Comparison of ENCODE assay signal across 23 cellular contexts in the genomic region with DNA sequence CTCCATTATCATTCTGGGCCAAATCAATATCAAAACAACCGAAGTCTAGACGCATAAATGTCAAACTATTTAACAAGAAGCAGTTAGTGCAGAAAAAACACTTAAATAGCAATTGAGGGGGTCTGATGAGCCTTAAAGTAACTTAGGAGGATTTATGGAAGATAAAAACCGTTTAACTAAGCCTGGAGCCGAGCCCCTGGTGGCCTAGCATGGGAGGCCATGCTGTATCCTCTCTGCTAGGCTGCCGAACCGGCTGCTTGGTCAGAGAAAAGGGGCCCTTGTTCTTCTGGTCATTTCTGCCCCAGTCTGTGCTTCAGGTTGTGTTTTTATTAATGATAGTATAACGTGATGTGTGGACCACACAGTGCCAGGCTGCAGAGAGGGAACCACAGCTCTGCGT.
A peak's percentile ranks its signal among the peaks of the same experiment; 100 is the strongest.
DNase-seq lines count a peak whose midpoint lies in the region; ATAC-seq and TF ChIP-seq lines count a peak whose summit lies in the region.
"Had no signal": no experiment of that assay in that cellular context is flagged by ENCODE, and none has a peak within 500 bp of the region (broad histone marks: within the 10 kb centered on the region; RNA-seq: fewer than 3 reads in every experiment).

No MANE protein-coding gene starts in this region.

- no peak overlapping the region for H2AFZ ChIP-seq in HCT116 (ENCODE audit: low read depth, low read length, poor library complexity, severe bottlenecking)

- no peaks in the 10 kb centered on the region for H3K36me3 Mint-ChIP-seq in CD14-positive monocyte
- H3K36me3 Mint-ChIP-seq in endothelial cell (ENCODE audit: low read depth, unreplicated experiment), result no peaks in the 10 kb centered on the region
- peaks cover 3% of the 10 kb centered on the region for H3K36me3 Mint-ChIP-seq in effector memory CD8-positive, alpha-beta T cell (ENCODE audit: insufficient read depth)

- no peak overlapping the region for H3K4me3 Mint-ChIP-seq in CD14-positive monocyte
- no peak overlapping the region for H3K4me3 Mint-ChIP-seq in endothelial cell (ENCODE audit: unreplicated experiment)
- no peak overlapping the region for H3K4me3 Mint-ChIP-seq in effector memory CD8-positive, alpha-beta T cell
- H3K4me3 Mint-ChIP-seq: CD4-positive, alpha-beta T cell; HFFc6 had no signal

- H4K20me1 ChIP-seq in HCT116 (ENCODE audit: insufficient read depth), result no peaks in the 10 kb centered on the region

- H3K9me2 ChIP-seq in HCT116 (ENCODE audit: insufficient read depth), result no peaks in the 10 kb centered on the region

- RAD21 ChIA-PET in HCT116 (lab: Charles Lee; ENCODE audit: low non-redundant PET in 1 of 2, low total read pairs in 2 of 2, uncharacterized antibody in 2 of 2, unreplicated experiment in 2 of 2), result no interaction called here

- intact Hi-C loops in CD14-positive monocyte (cut with micrococcal nuclease) (no loop called here), HCT116 (cut with micrococcal nuclease) (no loop called here), upper lobe of right lung (cut with DNase I) (no loop called here)

- H3K4me3 ChIP-seq in HCT116 (replicated peaks in 1 of 2; ENCODE audit: low read depth in 1 of 2, low read length in 2 of 2) (no peak overlapping the region), upper lobe of right lung (no peak overlapping the region)
- H3K4me3 ChIP-seq: GM12878, Peyer's patch had no signal

- H3K27ac Mint-ChIP-seq in CD14-positive monocyte (no peak overlapping the region), endothelial cell (ENCODE audit: unreplicated experiment) (no peak overlapping the region)
- H3K27ac Mint-ChIP-seq in effector memory CD8-positive, alpha-beta T cell, result no peak overlapping the region
- H3K27ac Mint-ChIP-seq: CD4-positive, alpha-beta T cell; HFFc6 had no signal

- TF ChIP-seq POLR2A in HCT116 (IDR thresholded peaks at IDR 0.05; ENCODE audit: borderline replicate concordance, extremely low read depth, insufficient read depth, insufficient read length) (no peak), GM18505 (IDR thresholded peaks at IDR 0.05; ENCODE audit: borderline replicate concordance, extremely low read depth, insufficient read depth, insufficient read length) (no peak)

- TF ChIP-seq CTCF in CD14-positive monocyte (IDR thresholded peaks at IDR 0.05) (no peak), HCT116 (IDR thresholded peaks at IDR 0.05 in 2 of 3, conservative IDR thresholded peaks at IDR 0.05 in 1 of 3; ENCODE audit: borderline replicate concordance in 1 of 3, insufficient read depth in 1 of 3, low read depth in 2 of 3, low read length in 2 of 3) (peak in 1 of 3 experiments; percentile 16; a peak in 2 of 6 replicates), endothelial cell (IDR thresholded peaks at IDR 0.05; ENCODE audit: unreplicated experiment) (peak; percentile 13), upper lobe of right lung (IDR thresholded peaks at IDR 0.05) (no peak)

- CTCF ChIA-PET in HCT116 (lab: Charles Lee), result no interaction called here

- peaks cover 0 to 8% of the 10 kb centered on the region in 2 experiments; a peak in 1 of 4 replicates for H3K4me1 ChIP-seq in HCT116 (ENCODE audit: control insufficient read depth in 1 of 2, insufficient read depth in 2 of 2, low read length in 2 of 2)
- no peaks in the 10 kb centered on the region for H3K4me1 ChIP-seq in upper lobe of right lung
- H3K4me1 ChIP-seq: Peyer's patch had no signal

- peaks cover 4 to 11% (median 5%) of the 10 kb centered on the region in 3 donors for H3K27me3 Mint-ChIP-seq in CD14-positive monocyte (ENCODE audit: low read depth in 3 of 3)
- no peaks in the 10 kb centered on the region for H3K27me3 Mint-ChIP-seq in endothelial cell (ENCODE audit: unreplicated experiment)
- peaks cover 25 to 53% of the 10 kb centered on the region in 2 donors for H3K27me3 Mint-ChIP-seq in effector memory CD8-positive, alpha-beta T cell

- no peak for TF ChIP-seq RAD21 in HCT116 (IDR thresholded peaks at IDR 0.05; ENCODE audit: low read depth)

- H3K27ac ChIP-seq in HCT116 (ENCODE audit: low read depth, low read length) (no peak overlapping the region), upper lobe of right lung (no peak overlapping the region)
- H3K27ac ChIP-seq: HL-60, Peyer's patch had no signal

- H3K9ac ChIP-seq in HCT116 (ENCODE audit: low read length), result no peak overlapping the region

- H3K36me3 ChIP-seq in HCT116 (ENCODE audit: control insufficient read depth in 1 of 2, insufficient read depth in 2 of 2, low read length in 2 of 2) (no peaks in the 10 kb centered on the region), upper lobe of right lung (no peaks in the 10 kb centered on the region)
- H3K36me3 ChIP-seq: Peyer's patch had no signal

- no peaks in the 10 kb centered on the region for H3K79me2 ChIP-seq in HCT116 (ENCODE audit: insufficient read depth, low read length)

- H3K9me3 ChIP-seq in HCT116 (ENCODE audit: control insufficient read depth in 1 of 2, insufficient read depth in 1 of 2, low read depth in 1 of 2, low read length in 2 of 2) (no peaks in the 10 kb centered on the region), upper lobe of right lung (no peaks in the 10 kb centered on the region)
- H3K9me3 ChIP-seq: Peyer's patch had no signal

- peaks cover 24% of the 10 kb centered on the region for H3K27me3 ChIP-seq in HCT116 (ENCODE audit: insufficient read depth, low read length)
- peaks cover 7% of the 10 kb centered on the region for H3K27me3 ChIP-seq in upper lobe of right lung
- H3K27me3 ChIP-seq: Peyer's patch had no signal

- POLR2A ChIA-PET in HCT116 (lab: Charles Lee), result no interaction called here

- DNase-seq in CD14-positive monocyte (ENCODE audit: low spot score) (peak; percentile 16), HCT116 (ENCODE audit: low read depth, low spot score) (no peak), endothelial cell (ENCODE audit: low spot score) (no peak), upper lobe of right lung (peak; percentile 16), NCI-H1417 (lab: John Stamatoyannopoulos, UW) (no peak)
- no peak for DNase-seq in effector memory CD8-positive, alpha-beta T cell
- DNase-seq: AML-193; CD4-positive, alpha-beta T cell; DMS153; GF-D8; GOT3; HFFc6; NCI-H1436; NCI-H2029 treated with DMSO at 0.1 percent for 48 hours; NCI-H2171 treated with DMSO at 0.1 percent for 48 hours; NCI-H446; NCI-H526 treated with DMSO at 0.1 percent for 48 hours; Peyer's patch; SW 1271 had no signal

- ATAC-seq in HCT116, result peak; percentile 58; the same call in 1 of the 2 replicates
- ATAC-seq in upper lobe of right lung, result no peak
- ATAC-seq in GM18505 (IDR thresholded peaks at IDR 0.05; ENCODE audit: unreplicated experiment), result no peak
- ATAC-seq in effector memory CD8-positive, alpha-beta T cell (replicated peaks), result no peak
- ATAC-seq: GM12878, Right ventricle myocardium inferior had no signal

- no peak overlapping the region for H3K4me2 ChIP-seq in HCT116 (ENCODE audit: low read length)

- H3K9me3 Mint-ChIP-seq in CD14-positive monocyte (no peaks in the 10 kb centered on the region), endothelial cell (ENCODE audit: unreplicated experiment) (no peaks in the 10 kb centered on the region)
- H3K9me3 Mint-ChIP-seq in effector memory CD8-positive, alpha-beta T cell, result no peaks in the 10 kb centered on the region
- H3K9me3 Mint-ChIP-seq: CD4-positive, alpha-beta T cell; HFFc6 had no signal

- H3K4me1 Mint-ChIP-seq in CD14-positive monocyte, result no peaks in the 10 kb centered on the region
- H3K4me1 Mint-ChIP-seq in endothelial cell (ENCODE audit: unreplicated experiment), result peaks cover 4% of the 10 kb centered on the region
- H3K4me1 Mint-ChIP-seq in effector memory CD8-positive, alpha-beta T cell (ENCODE audit: low read depth in 2 of 2), result no peaks in the 10 kb centered on the region

- BruUV-seq in HCT116 (replicated peaks; lab: Mats Ljungman, UMichigan), result no TSS peak

TF ChIP-seq in HCT116, 20 proteins besides CTCF, POLR2A, EP300 and RAD21 (continues in another document):
- TF ChIP-seq, protein P1, sequence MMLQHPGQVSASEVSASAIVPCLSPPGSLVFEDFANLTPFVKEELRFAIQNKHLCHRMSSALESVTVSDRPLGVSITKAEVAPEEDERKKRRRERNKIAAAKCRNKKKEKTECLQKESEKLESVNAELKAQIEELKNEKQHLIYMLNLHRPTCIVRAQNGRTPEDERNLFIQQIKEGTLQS (IDR thresholded peaks at IDR 0.05), result no peak
- TF ChIP-seq SIN3A (IDR thresholded peaks at IDR 0.05; ENCODE audit: low read depth), result no peak
- TF ChIP-seq, protein P2, sequence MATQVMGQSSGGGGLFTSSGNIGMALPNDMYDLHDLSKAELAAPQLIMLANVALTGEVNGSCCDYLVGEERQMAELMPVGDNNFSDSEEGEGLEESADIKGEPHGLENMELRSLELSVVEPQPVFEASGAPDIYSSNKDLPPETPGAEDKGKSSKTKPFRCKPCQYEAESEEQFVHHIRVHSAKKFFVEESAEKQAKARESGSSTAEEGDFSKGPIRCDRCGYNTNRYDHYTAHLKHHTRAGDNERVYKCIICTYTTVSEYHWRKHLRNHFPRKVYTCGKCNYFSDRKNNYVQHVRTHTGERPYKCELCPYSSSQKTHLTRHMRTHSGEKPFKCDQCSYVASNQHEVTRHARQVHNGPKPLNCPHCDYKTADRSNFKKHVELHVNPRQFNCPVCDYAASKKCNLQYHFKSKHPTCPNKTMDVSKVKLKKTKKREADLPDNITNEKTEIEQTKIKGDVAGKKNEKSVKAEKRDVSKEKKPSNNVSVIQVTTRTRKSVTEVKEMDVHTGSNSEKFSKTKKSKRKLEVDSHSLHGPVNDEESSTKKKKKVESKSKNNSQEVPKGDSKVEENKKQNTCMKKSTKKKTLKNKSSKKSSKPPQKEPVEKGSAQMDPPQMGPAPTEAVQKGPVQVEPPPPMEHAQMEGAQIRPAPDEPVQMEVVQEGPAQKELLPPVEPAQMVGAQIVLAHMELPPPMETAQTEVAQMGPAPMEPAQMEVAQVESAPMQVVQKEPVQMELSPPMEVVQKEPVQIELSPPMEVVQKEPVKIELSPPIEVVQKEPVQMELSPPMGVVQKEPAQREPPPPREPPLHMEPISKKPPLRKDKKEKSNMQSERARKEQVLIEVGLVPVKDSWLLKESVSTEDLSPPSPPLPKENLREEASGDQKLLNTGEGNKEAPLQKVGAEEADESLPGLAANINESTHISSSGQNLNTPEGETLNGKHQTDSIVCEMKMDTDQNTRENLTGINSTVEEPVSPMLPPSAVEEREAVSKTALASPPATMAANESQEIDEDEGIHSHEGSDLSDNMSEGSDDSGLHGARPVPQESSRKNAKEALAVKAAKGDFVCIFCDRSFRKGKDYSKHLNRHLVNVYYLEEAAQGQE (IDR thresholded peaks at IDR 0.05; ENCODE audit: low read depth), result no peak

Comparison
In these comparisons a context has a peak if more than half of its experiments do, and no peak if none do; other contexts are left out.
1. DNase-seq: peak in CD14-positive monocyte (single experiment) and upper lobe of right lung (single experiment); none in HCT116 (single experiment), endothelial cell (single experiment), NCI-H1417 (0 of 3) and effector memory CD8-positive, alpha-beta T cell (0 of 3).